ENCODE assay signal across 17 cellular contexts in genomic region chr17:5638596-5638995, GRCh38. TPM values are rescaled to one million over a fixed set of nuclear protein-coding genes. Genes with fewer than 3 reads are reported as not detected.
DNase-seq lines count a peak whose midpoint lies in the region; ATAC-seq, FAIRE-seq and TF ChIP-seq lines count a peak whose summit lies in the region.
"Had no signal": no experiment of that assay in that cellular context is flagged by ENCODE, and none has a peak within 500 bp of the region (broad histone marks: within the 10 kb centered on the region; RNA-seq: fewer than 3 reads in every experiment).

No MANE protein-coding gene starts in this region.

- H2AFZ ChIP-seq in trophoblast cell (ENCODE audit: insufficient read depth, low read length, poor library complexity) = no peak overlapping the region

- H3K9ac ChIP-seq in trophoblast cell (ENCODE audit: low read length) = no peak overlapping the region

- TF ChIP-seq CTCF in GM12865 (IDR thresholded peaks at IDR 0.05; ENCODE audit: insufficient read depth, low read depth, low read length, missing control alignments) (no peak), bronchial epithelial cell (IDR thresholded peaks at IDR 0.05; ENCODE audit: insufficient read depth, low read length, severe bottlenecking) (no peak)

- no peak overlapping the region for H3K4me2 ChIP-seq in trophoblast cell (ENCODE audit: low read length)

- no peak overlapping the region for H3K27ac ChIP-seq in trophoblast cell (ENCODE audit: low read depth, low read length)

- no peak overlapping the region for H4K12ac ChIP-seq in trophoblast cell (ENCODE audit: low read depth, low read length)

- H2BK12ac ChIP-seq in trophoblast cell (ENCODE audit: low read length) = no peak overlapping the region

- H3K4me3 ChIP-seq in GM12865 (ENCODE audit: low read depth, low read length) = no peak overlapping the region
- H3K4me3 ChIP-seq in bronchial epithelial cell (ENCODE audit: low read depth, low read length) = no peak overlapping the region
- no peak overlapping the region for H3K4me3 ChIP-seq in trophoblast cell (ENCODE audit: low read depth, low read length)

- no CpG with 5 or more reads among the region's 2 CpGs for WGBS in trophoblast cell (ENCODE audit: extremely low coverage, insufficient coverage, insufficient read length)

- DNase-seq in AG20443 (ENCODE audit: low spot score) = peak; percentile 17
- peak; percentile 42 for DNase-seq in GM12865 (ENCODE audit: low read depth)
- DNase-seq in bronchial epithelial cell (ENCODE audit: low read depth) = peak; percentile 22
- peak in 1 of 2 donors; percentile 8 for DNase-seq in trophoblast cell
- DNase-seq in GOT3 (lab: John Stamatoyannopoulos, UW) = no peak
- DNase-seq: ACHN; C1 segment of cervical spinal cord; Calu3; CD4-positive, alpha-beta T cell; DMS 273 treated with DMSO at 0.1 percent for 48 hours; HCEC 1CT; HFFc6; KG1 had no signal

- no peak overlapping the region for H3K14ac ChIP-seq in trophoblast cell (ENCODE audit: low read length)

- peak; percentile 36 for FAIRE-seq in bronchial epithelial cell (lab: Jason Lieb, UNC)
- FAIRE-seq: G401.6 had no signal

- H3K36me3 ChIP-seq in bronchial epithelial cell (ENCODE audit: control insufficient read depth, insufficient read depth, low read length) = no peaks in the 10 kb centered on the region
- H3K36me3 ChIP-seq in trophoblast cell (ENCODE audit: control insufficient read depth in 1 of 2, insufficient read depth in 2 of 2, low read length in 2 of 2) = no peaks in the 10 kb centered on the region

- no peak overlapping the region for H4K91ac ChIP-seq in trophoblast cell (ENCODE audit: low read depth, low read length)

- no peaks in the 10 kb centered on the region for H3K79me1 ChIP-seq in trophoblast cell (ENCODE audit: low read length)

- H3K27me3 ChIP-seq in bronchial epithelial cell (ENCODE audit: control insufficient read depth, insufficient read depth, low read length) (peaks cover 3% of the 10 kb centered on the region), trophoblast cell (ENCODE audit: insufficient read depth, low read length) (no peaks in the 10 kb centered on the region)

- no peak overlapping the region for H2AK5ac ChIP-seq in trophoblast cell (ENCODE audit: low read length)

- no peaks in the 10 kb centered on the region for H3K79me2 ChIP-seq in trophoblast cell (ENCODE audit: control insufficient read depth, insufficient read depth, low read length, poor library complexity)

- no peak for ATAC-seq in HG03342 (IDR thresholded peaks at IDR 0.05; ENCODE audit: unreplicated experiment)
- ATAC-seq in HG03135 (IDR thresholded peaks at IDR 0.05; ENCODE audit: unreplicated experiment) = no peak

- no peaks in the 10 kb centered on the region for H3K4me1 ChIP-seq in trophoblast cell (ENCODE audit: control insufficient read depth in 1 of 2, insufficient read depth in 2 of 2, low read length in 2 of 2)

- H2BK5ac ChIP-seq in trophoblast cell (ENCODE audit: low read depth, low read length, poor library complexity) = no peak overlapping the region

- H3K9me3 ChIP-seq in trophoblast cell (ENCODE audit: insufficient read depth, low read depth, low read length) = peaks cover 3% of the 10 kb centered on the region

- no peak overlapping the region for H4K8ac ChIP-seq in trophoblast cell (ENCODE audit: low read depth, low read length)

- no peak overlapping the region for H3K18ac ChIP-seq in trophoblast cell (ENCODE audit: low read length)

- H2BK120ac ChIP-seq in trophoblast cell (ENCODE audit: insufficient read depth, low read length, poor library complexity) = no peak overlapping the region

- H3K4ac ChIP-seq in trophoblast cell (ENCODE audit: low read depth, low read length) = no peak overlapping the region

- H3K23ac ChIP-seq in trophoblast cell (ENCODE audit: low read length) = peak overlapping the region; percentile 68

RNA-seq across cellular contexts. Expression of gene NLRP1, which starts 54.3 kb away (rescaled TPM):
- 12.9 and 17.0 TPM in 2 replicates for total RNA-seq in bronchial epithelial cell
- 5.6 TPM in 2 replicates for polyA plus RNA-seq in trophoblast cell (2013)
- total RNA-seq: HT-29 had no signal
